16 cellular contexts compared by ENCODE assay signal in the genomic region with DNA sequence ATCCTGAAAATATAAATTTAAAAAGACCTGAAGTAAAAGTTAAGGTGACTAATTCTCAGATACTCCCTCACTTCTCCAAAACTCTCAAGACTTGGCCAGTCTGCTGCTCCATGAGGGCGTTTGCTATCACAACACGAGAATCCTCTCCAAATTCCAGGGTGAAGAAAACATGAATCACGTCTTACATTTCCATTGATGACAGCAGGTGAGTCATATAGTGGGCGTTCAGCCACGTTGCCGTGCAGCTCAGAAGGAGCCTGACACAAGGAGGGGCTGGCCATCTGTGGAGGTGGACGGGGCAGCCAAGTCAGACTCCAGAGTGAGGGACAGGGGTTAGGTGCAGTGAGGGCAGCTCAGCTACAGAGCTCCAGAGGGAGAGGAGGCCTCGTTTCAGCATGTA.
DNase-seq lines count a peak whose midpoint lies in the region; ATAC-seq and TF ChIP-seq lines count a peak whose summit lies in the region.
"Had no signal": no experiment of that assay in that cellular context is flagged by ENCODE, and none has a peak within 500 bp of the region (broad histone marks: within the 10 kb centered on the region; RNA-seq: fewer than 3 reads in every experiment).

No MANE protein-coding gene starts in this region.

- H3K4me1 Mint-ChIP-seq in WTC11: peaks cover 23% of the 10 kb centered on the region

- no peak for ATAC-seq in WTC11
- no peak for ATAC-seq in HG03108 (IDR thresholded peaks at IDR 0.05; ENCODE audit: unreplicated experiment)
- ATAC-seq: K562 had no signal

- TF ChIP-seq CTCF in WTC11 (IDR thresholded peaks at IDR 0.05) (no peak), A673 (conservative IDR thresholded peaks at IDR 0.05; ENCODE audit: low read depth, low read length) (no peak)

- H3K27me3 Mint-ChIP-seq in WTC11 (ENCODE audit: low read depth): no peaks in the 10 kb centered on the region

- H3K9me3 Mint-ChIP-seq in WTC11: peaks cover 19% of the 10 kb centered on the region

- no peak overlapping the region for H3K4me3 Mint-ChIP-seq in WTC11

- H3K27ac Mint-ChIP-seq in WTC11: no peak overlapping the region

- DNase-seq in HK-2 (ENCODE audit: unreplicated experiment) (peak; percentile 18), WTC11 (ENCODE audit: low spot score) (no peak), head of caudate nucleus (peak in 37 of 42 donors; percentile 8 to 77 (median 40)), putamen (ENCODE audit: low spot score) (peak; percentile 17), A673 (ENCODE audit: low spot score) (no peak), SJCRH30 (no peak), amniotic stem cell (lab: John Stamatoyannopoulos, UW) (no peak)
- DNase-seq: activated CD4-positive, alpha-beta T cell treated with anti-CD3 and anti-CD28 coated beads, Interleukin-2, amount 50 U/mL, for 48 hours; DMS79 treated with DMSO at 0.1 percent for 48 hours; esophagus squamous epithelium; NCI-H1105 treated with DMSO at 0.1 percent for 48 hours; NCI-H226 had no signal

- POLR2A ChIA-PET in WTC11 (lab: Charles Lee): no interaction called here
- POLR2A ChIA-PET in A673 (lab: Charles Lee; ENCODE audit: low non-redundant PET): no interaction called here

- intact Hi-C loops in head of caudate nucleus (cut with DNase I): no loop called here
- intact Hi-C loops in A673 (cut with micrococcal nuclease; ENCODE audit: unreplicated experiment): no loop called here

- H3K27ac ChIP-seq in A673 (ENCODE audit: low read depth, low read length, poor library complexity, severe bottlenecking) (no peak overlapping the region), SJCRH30 (no peak overlapping the region)
- H3K27ac ChIP-seq: BLaER1 treated with 17β-estradiol and CSF1 and Interleukin-3, amounts not matched to agents 10 nM and 100 nM; esophagus squamous epithelium; SK-N-MC had no signal

- CTCF ChIA-PET in WTC11 (lab: Charles Lee): no interaction called here
- CTCF ChIA-PET in A673 (lab: Charles Lee): no interaction called here

- H3K4me1 ChIP-seq in A673 (ENCODE audit: insufficient read depth, low read length, poor library complexity, severe bottlenecking) (no peaks in the 10 kb centered on the region), SJCRH30 (no peaks in the 10 kb centered on the region)

- H3K27me3 ChIP-seq in A673 (replicated peaks; ENCODE audit: insufficient read depth, low read depth, low read length, poor library complexity) (no peaks in the 10 kb centered on the region), SJCRH30 (no peaks in the 10 kb centered on the region)
- H3K27me3 ChIP-seq: BLaER1 treated with 17β-estradiol and CSF1 and Interleukin-3, amounts not matched to agents 10 nM and 100 nM; esophagus squamous epithelium had no signal

- H3K9me3 ChIP-seq in A673 (ENCODE audit: low read depth, low read length, poor library complexity, severe bottlenecking) (no peaks in the 10 kb centered on the region), SJCRH30 (replicated peaks) (no peaks in the 10 kb centered on the region)
- H3K9me3 ChIP-seq: esophagus squamous epithelium had no signal

- no TSS peak for BruUV-seq in A673 (replicated peaks; lab: Mats Ljungman, UMichigan)

- H3K4me3 ChIP-seq in A673 (ENCODE audit: low read depth, low read length, poor library complexity, severe bottlenecking) (no peak overlapping the region), SJCRH30 (no peak overlapping the region)
- H3K4me3 ChIP-seq: BLaER1 treated with 17β-estradiol and CSF1 and Interleukin-3, amounts not matched to agents 10 nM and 100 nM; esophagus squamous epithelium; K562; SK-N-MC had no signal

- peaks cover 2% of the 10 kb centered on the region for H3K36me3 Mint-ChIP-seq in WTC11

- H3K36me3 ChIP-seq in A673 (ENCODE audit: insufficient read depth, low read length, poor library complexity, severe bottlenecking): no peaks in the 10 kb centered on the region
- no peaks in the 10 kb centered on the region for H3K36me3 ChIP-seq in SJCRH30
- H3K36me3 ChIP-seq: BLaER1 treated with 17β-estradiol and CSF1 and Interleukin-3, amounts not matched to agents 10 nM and 100 nM; esophagus squamous epithelium had no signal

TF ChIP-seq in WTC11, 78 proteins besides CTCF, POLR2A, EP300 and RAD21:
- TF ChIP-seq SOX15 (CRISPR knock-in tag; IDR thresholded peaks at IDR 0.05) (no peak), EMX1 (CRISPR knock-in tag; IDR thresholded peaks at IDR 0.05) (no peak), GTF2I (CRISPR knock-in tag; conservative IDR thresholded peaks at IDR 0.05) (no peak), ZNF423 (CRISPR knock-in tag; IDR thresholded peaks at IDR 0.05) (no peak), PRDM15 (CRISPR knock-in tag; IDR thresholded peaks at IDR 0.05) (no peak), ATF1 (CRISPR knock-in tag; IDR thresholded peaks at IDR 0.05) (no peak), ZNF121 (CRISPR knock-in tag; IDR thresholded peaks at IDR 0.05) (peak; percentile 46; the same call in 1 of the 2 replicates)
- TF ChIP-seq, protein P1, sequence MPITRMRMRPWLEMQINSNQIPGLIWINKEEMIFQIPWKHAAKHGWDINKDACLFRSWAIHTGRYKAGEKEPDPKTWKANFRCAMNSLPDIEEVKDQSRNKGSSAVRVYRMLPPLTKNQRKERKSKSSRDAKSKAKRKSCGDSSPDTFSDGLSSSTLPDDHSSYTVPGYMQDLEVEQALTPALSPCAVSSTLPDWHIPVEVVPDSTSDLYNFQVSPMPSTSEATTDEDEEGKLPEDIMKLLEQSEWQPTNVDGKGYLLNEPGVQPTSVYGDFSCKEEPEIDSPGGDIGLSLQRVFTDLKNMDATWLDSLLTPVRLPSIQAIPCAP (CRISPR knock-in tag; IDR thresholded peaks at IDR 0.05): no peak

Comparison
In these comparisons a context has a peak if more than half of its experiments do, and no peak if none do; other contexts are left out.
1. DNase-seq: peak in HK-2 (single experiment), head of caudate nucleus (37 of 42) and putamen (single experiment); none in WTC11 (single experiment), A673 (single experiment), SJCRH30 (0 of 2) and amniotic stem cell (single experiment).